ENCODE assay signal across 37 cellular contexts in genomic region chr20:2533118-2533517, GRCh38. TPM values are rescaled to one million over a fixed set of nuclear protein-coding genes. Genes with fewer than 3 reads are reported as not detected.
"Had no signal": no experiment of that assay in that cellular context is flagged by ENCODE, and none has a peak within 500 bp of the region (broad histone marks: within the 10 kb centered on the region; RNA-seq: fewer than 3 reads in every experiment).

No MANE protein-coding gene starts in this region.

- H3K36me3 ChIP-seq: ascending aorta, cardiac muscle cell had no signal

- H3K27me3 ChIP-seq: ascending aorta had no signal

- H3K4me1 ChIP-seq: ascending aorta had no signal

- H3K27ac Mint-ChIP-seq: activated CD4-positive, alpha-beta memory T cell treated with anti-CD3 and anti-CD28 coated beads, Interleukin-2, amount 10 ng/mL, durations not matched to agents 7 days and 5 days; activated CD4-positive, alpha-beta T cell treated with anti-CD3 and anti-CD28 coated beads for 36 hours; activated CD4-positive, alpha-beta T cell treated with anti-CD3 and anti-CD28 coated beads, Interleukin-2, amount 10 ng/mL, durations not matched to agents 7 days and 5 days; activated CD8-positive, alpha-beta memory T cell treated with anti-CD3 and anti-CD28 coated beads, Interleukin-2, amount 10 ng/mL, durations not matched to agents 7 days and 5 days; activated CD8-positive, alpha-beta T cell treated with anti-CD3 and anti-CD28 coated beads, Interleukin-2, amount 10 ng/mL, durations not matched to agents 7 days and 5 days; activated naive CD4-positive, alpha-beta T cell treated with anti-CD3 and anti-CD28 coated beads, Interleukin-2, amount 10 ng/mL, durations not matched to agents 7 days and 5 days; activated naive CD4-positive, alpha-beta T cell treated with anti-CD3 and anti-CD28 coated beads, Interleukin-2, amount 50 U/mL, for 24 hours; activated naive CD8-positive, alpha-beta T cell; activated naive CD8-positive, alpha-beta T cell treated with anti-CD3 and anti-CD28 coated beads, Interleukin-2, amount 10 ng/mL, durations not matched to agents 7 days and 5 days; activated naive CD8-positive, alpha-beta T cell treated with anti-CD3 and anti-CD28 coated beads, Interleukin-2, amount 50 U/mL, for 24 hours; activated T-cell treated with anti-CD3 and anti-CD28 coated beads, Interleukin-2, amount 50 U/mL, for 24 hours; activated T-helper 2 cell treated with anti-CD3 and anti-CD28 coated beads, Interferon-gamma antibody, Interleukin-2, Interleukin-4, amounts not matched to agents 10 μg/mL and 5 μg/mL and 100 μg/mL, durations not matched to agents 14 hours and 24 hours and 36 hours; T-helper 1 cell treated with Interleukin-12 subunit alpha and Interleukin-12 subunit beta and Interleukin-4 antibody, amounts not matched to agents 30 μg/mL and 1 μg/mL, for 36 hours; T-helper 2 cell treated with Interferon-gamma antibody and Interleukin-4, amounts not matched to agents 5 μg/mL and 100 μg/mL, for 36 hours; WTC11 had no signal

- H3K27me3 Mint-ChIP-seq: activated naive CD8-positive, alpha-beta T cell had no signal

- H3K27ac ChIP-seq: ascending aorta, cardiac muscle cell, VCaP had no signal

- H3K4me3 ChIP-seq: ascending aorta, cardiac muscle cell had no signal

- H3K4me3 Mint-ChIP-seq: activated CD4-positive, alpha-beta memory T cell treated with anti-CD3 and anti-CD28 coated beads, Interleukin-2, amount 10 ng/mL, durations not matched to agents 7 days and 5 days; activated CD4-positive, alpha-beta T cell treated with anti-CD3 and anti-CD28 coated beads for 36 hours; activated CD4-positive, alpha-beta T cell treated with anti-CD3 and anti-CD28 coated beads, Interleukin-2, amount 10 ng/mL, durations not matched to agents 7 days and 5 days; activated CD8-positive, alpha-beta memory T cell treated with anti-CD3 and anti-CD28 coated beads, Interleukin-2, amount 10 ng/mL, durations not matched to agents 7 days and 5 days; activated CD8-positive, alpha-beta T cell treated with anti-CD3 and anti-CD28 coated beads, Interleukin-2, amount 10 ng/mL, durations not matched to agents 7 days and 5 days; activated naive CD4-positive, alpha-beta T cell treated with anti-CD3 and anti-CD28 coated beads, Interleukin-2, amount 10 ng/mL, durations not matched to agents 7 days and 5 days; activated naive CD4-positive, alpha-beta T cell treated with anti-CD3 and anti-CD28 coated beads, Interleukin-2, amount 50 U/mL, for 24 hours; activated naive CD8-positive, alpha-beta T cell; activated naive CD8-positive, alpha-beta T cell treated with anti-CD3 and anti-CD28 coated beads, Interleukin-2, amount 10 ng/mL, durations not matched to agents 7 days and 5 days; activated naive CD8-positive, alpha-beta T cell treated with anti-CD3 and anti-CD28 coated beads, Interleukin-2, amount 50 U/mL, for 24 hours; activated T-cell treated with anti-CD3 and anti-CD28 coated beads, Interleukin-2, amount 50 U/mL, for 24 hours; central memory CD8-positive, alpha-beta T cell; T-helper 1 cell treated with Interleukin-12 subunit alpha and Interleukin-12 subunit beta and Interleukin-4 antibody, amounts not matched to agents 30 μg/mL and 1 μg/mL, for 36 hours; T-helper 2 cell treated with Interferon-gamma antibody and Interleukin-4, amounts not matched to agents 5 μg/mL and 100 μg/mL, for 36 hours; WTC11 had no signal

- ATAC-seq: activated CD4-positive, alpha-beta T cell treated with anti-CD3 and anti-CD28 coated beads for 36 hours; activated CD8-positive, alpha-beta memory T cell treated with anti-CD3 and anti-CD28 coated beads, Interleukin-2, amount 10 ng/mL, durations not matched to agents 7 days and 5 days; activated CD8-positive, alpha-beta T cell treated with anti-CD3 and anti-CD28 coated beads, Interleukin-2, amount 10 ng/mL, durations not matched to agents 7 days and 5 days; activated naive CD8-positive, alpha-beta T cell treated with anti-CD3 and anti-CD28 coated beads, Interleukin-2, amount 50 U/mL, for 24 hours; WTC11 had no signal

- H3K9me3 Mint-ChIP-seq: activated CD4-positive, alpha-beta memory T cell treated with anti-CD3 and anti-CD28 coated beads, Interleukin-2, amount 10 ng/mL, durations not matched to agents 7 days and 5 days; activated CD4-positive, alpha-beta T cell treated with anti-CD3 and anti-CD28 coated beads, Interleukin-2, amount 10 ng/mL, durations not matched to agents 7 days and 5 days; activated naive CD4-positive, alpha-beta T cell treated with anti-CD3 and anti-CD28 coated beads, Interleukin-2, amount 10 ng/mL, durations not matched to agents 7 days and 5 days; activated naive CD4-positive, alpha-beta T cell treated with anti-CD3 and anti-CD28 coated beads, Interleukin-2, amount 50 U/mL, for 24 hours; activated naive CD8-positive, alpha-beta T cell treated with anti-CD3 and anti-CD28 coated beads, Interleukin-2, amount 10 ng/mL, durations not matched to agents 7 days and 5 days; activated naive CD8-positive, alpha-beta T cell treated with anti-CD3 and anti-CD28 coated beads, Interleukin-2, amount 50 U/mL, for 24 hours; activated T-cell treated with anti-CD3 and anti-CD28 coated beads, Interleukin-2, amount 50 U/mL, for 24 hours; activated T-helper 2 cell treated with anti-CD3 and anti-CD28 coated beads, Interferon-gamma antibody, Interleukin-2, Interleukin-4, amounts not matched to agents 10 μg/mL and 5 μg/mL and 100 μg/mL, durations not matched to agents 14 hours and 24 hours and 36 hours; central memory CD8-positive, alpha-beta T cell; T-helper 1 cell treated with Interleukin-12 subunit alpha and Interleukin-12 subunit beta and Interleukin-4 antibody, amounts not matched to agents 30 μg/mL and 1 μg/mL, for 36 hours; T-helper 2 cell treated with Interferon-gamma antibody and Interleukin-4, amounts not matched to agents 5 μg/mL and 100 μg/mL, for 36 hours; WTC11 had no signal

- H3K9me3 ChIP-seq: ascending aorta had no signal

- DNase-seq: activated CD4-positive, alpha-beta memory T cell treated with anti-CD3 and anti-CD28 coated beads, Interleukin-2, amount 10 ng/mL, durations not matched to agents 7 days and 5 days; activated CD4-positive, alpha-beta T cell treated with anti-CD3 and anti-CD28 coated beads for 1 hour; activated CD4-positive, alpha-beta T cell treated with anti-CD3 and anti-CD28 coated beads for 36 hours; activated CD4-positive, alpha-beta T cell treated with anti-CD3 and anti-CD28 coated beads for 48 hours; activated CD4-positive, alpha-beta T cell treated with anti-CD3 and anti-CD28 coated beads, Interleukin-2, amount 10 ng/mL, durations not matched to agents 7 days and 5 days; activated CD4-positive, alpha-beta T cell treated with anti-CD3 and anti-CD28 coated beads, Interleukin-2, amount 50 U/mL, for 48 hours; activated CD8-positive, alpha-beta memory T cell treated with anti-CD3 and anti-CD28 coated beads for 24 hours; activated CD8-positive, alpha-beta memory T cell treated with anti-CD3 and anti-CD28 coated beads, Interleukin-2, amount 10 ng/mL, durations not matched to agents 7 days and 5 days; activated CD8-positive, alpha-beta memory T cell treated with anti-CD3 and anti-CD28 coated beads, Interleukin-2, amount 50 U/mL, for 48 hours; activated CD8-positive, alpha-beta T cell treated with anti-CD3 and anti-CD28 coated beads, Interleukin-2, amount 10 ng/mL, durations not matched to agents 7 days and 5 days; activated effector memory CD4-positive, alpha-beta T cell treated with Interleukin-2 at 50 U/mL for 16 hours; activated gamma-delta T cell; activated naive CD4-positive, alpha-beta T cell treated with anti-CD3 and anti-CD28 coated beads, Interleukin-2, amount 10 ng/mL, durations not matched to agents 7 days and 5 days; activated naive CD4-positive, alpha-beta T cell treated with Interleukin-2 at 50 U/mL for 16 hours; activated naive CD8-positive, alpha-beta T cell treated with anti-CD3 and anti-CD28 coated beads, Interleukin-2, amount 10 ng/mL, durations not matched to agents 7 days and 5 days; activated naive CD8-positive, alpha-beta T cell treated with anti-CD3 and anti-CD28 coated beads, Interleukin-2, amount 50 U/mL, for 24 hours; activated T-cell treated with anti-CD3 and anti-CD28 coated beads, Interleukin-2, amount 50 U/mL, for 24 hours; activated T-cell treated with anti-CD3 and anti-CD28 coated beads, Interleukin-2, amount 50 U/mL, for 48 hours; amygdala; anterior cingulate cortex; caudate nucleus; SW 1271; T-helper 1 cell; T-helper 2 cell; T-helper 9 cell had no signal

- H3K36me3 Mint-ChIP-seq: activated CD8-positive, alpha-beta memory T cell treated with anti-CD3 and anti-CD28 coated beads, Interleukin-2, amount 10 ng/mL, durations not matched to agents 7 days and 5 days; activated naive CD4-positive, alpha-beta T cell treated with anti-CD3 and anti-CD28 coated beads, Interleukin-2, amount 10 ng/mL, durations not matched to agents 7 days and 5 days; activated naive CD4-positive, alpha-beta T cell treated with anti-CD3 and anti-CD28 coated beads, Interleukin-2, amount 50 U/mL, for 24 hours; activated naive CD8-positive, alpha-beta T cell; activated naive CD8-positive, alpha-beta T cell treated with anti-CD3 and anti-CD28 coated beads, Interleukin-2, amount 10 ng/mL, durations not matched to agents 7 days and 5 days; brain; WTC11 had no signal

RNA-seq across cellular contexts. Expression of gene TMC2, which starts 3.3 kb away (rescaled TPM):
- total RNA-seq: activated CD4-positive, alpha-beta memory T cell treated with anti-CD3 and anti-CD28 coated beads, Interleukin-2, amount 10 ng/mL, durations not matched to agents 7 days and 5 days; activated CD4-positive, alpha-beta T cell treated with anti-CD3 and anti-CD28 coated beads for 36 hours; activated CD4-positive, alpha-beta T cell treated with anti-CD3 and anti-CD28 coated beads, Interleukin-2, amount 10 ng/mL, durations not matched to agents 7 days and 5 days; activated CD8-positive, alpha-beta memory T cell treated with anti-CD3 and anti-CD28 coated beads, Interleukin-2, amount 10 ng/mL, durations not matched to agents 7 days and 5 days; activated CD8-positive, alpha-beta T cell treated with anti-CD3 and anti-CD28 coated beads, Interleukin-2, amount 10 ng/mL, durations not matched to agents 7 days and 5 days; activated naive CD8-positive, alpha-beta T cell treated with anti-CD3 and anti-CD28 coated beads, Interleukin-2, amount 10 ng/mL, durations not matched to agents 7 days and 5 days; activated T-helper 2 cell treated with anti-CD3 and anti-CD28 coated beads, Interferon-gamma antibody, Interleukin-2, Interleukin-4, amounts not matched to agents 10 μg/mL and 5 μg/mL and 100 μg/mL, durations not matched to agents 14 hours and 24 hours and 36 hours; ascending aorta; bronchial epithelial cell; cardiac muscle cell; WTC11 had no signal
- polyA plus RNA-seq: cardiac muscle cell had no signal
